Comparison of ENCODE assay signal across 17 cellular contexts in the genomic region with DNA sequence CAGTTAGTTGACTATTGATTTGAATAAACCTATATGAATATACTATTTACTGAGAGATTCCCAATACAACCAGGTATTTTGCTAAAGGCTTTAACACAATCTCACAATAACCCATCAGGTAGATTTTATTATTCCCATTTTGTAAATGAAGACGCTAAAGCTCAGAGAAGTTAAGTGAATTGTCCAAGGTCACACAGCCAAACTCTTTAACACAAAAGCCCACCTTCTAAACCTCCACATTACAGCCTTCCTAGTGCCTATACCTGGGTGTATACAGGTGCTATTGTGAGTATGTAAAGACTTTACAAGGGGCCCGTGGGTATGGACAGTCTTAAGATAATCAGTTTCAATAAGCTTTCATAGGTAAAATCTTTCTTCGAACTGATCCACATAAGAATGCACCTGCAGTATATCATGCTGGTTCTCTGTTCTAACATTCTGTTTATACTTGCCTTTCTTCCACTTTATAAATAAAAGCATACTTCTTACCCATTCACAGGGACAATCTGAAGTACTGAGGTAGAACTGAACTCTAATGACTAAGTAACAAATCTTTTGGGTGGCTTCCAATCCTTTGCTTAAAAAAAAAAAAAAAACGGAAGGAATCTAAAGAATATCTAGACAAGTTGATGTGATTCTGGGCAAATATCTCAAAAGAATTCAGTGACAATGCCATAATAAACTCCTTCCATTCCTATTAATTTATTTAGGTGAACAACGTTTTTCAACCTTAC.
"Had no signal": no experiment of that assay in that cellular context is flagged by ENCODE, and none has a peak within 500 bp of the region (broad histone marks: within the 10 kb centered on the region; RNA-seq: fewer than 3 reads in every experiment).

No MANE protein-coding gene starts in this region.

- ATAC-seq: activated CD8-positive, alpha-beta T cell treated with anti-CD3 and anti-CD28 coated beads, Interleukin-2, amount 10 ng/mL, durations not matched to agents 7 days and 5 days; gastroesophageal sphincter; psoas muscle had no signal

- H3K27ac Mint-ChIP-seq: activated CD8-positive, alpha-beta T cell treated with anti-CD3 and anti-CD28 coated beads, Interleukin-2, amount 10 ng/mL, durations not matched to agents 7 days and 5 days; activated naive CD4-positive, alpha-beta T cell treated with anti-CD3 and anti-CD28 coated beads for 36 hours; activated T-helper 1 cell treated with anti-CD3 and anti-CD28 coated beads, Interleukin-12 subunit alpha, Interleukin-12 subunit beta, Interleukin-2, Interleukin-4 antibody, amounts not matched to agents 30 ng/mL and 10 ng/mL and 1 ng/mL, durations not matched to agents 14 hours and 24 hours and 36 hours; nephron; T-helper 1 cell treated with Interleukin-12 subunit alpha and Interleukin-12 subunit beta and Interleukin-4 antibody, amounts not matched to agents 30 μg/mL and 1 μg/mL, for 36 hours had no signal

- H3K9me3 ChIP-seq: esophagus squamous epithelium, gastroesophageal sphincter, left ventricle myocardium inferior, psoas muscle, upper lobe of left lung had no signal

- DNase-seq: activated CD4-positive, alpha-beta T cell treated with anti-CD3 and anti-CD28 coated beads for 4 hours; activated CD8-positive, alpha-beta T cell treated with anti-CD3 and anti-CD28 coated beads, Interleukin-2, amount 10 ng/mL, durations not matched to agents 7 days and 5 days; activated naive CD4-positive, alpha-beta T cell treated with anti-CD3 and anti-CD28 coated beads for 36 hours; esophagus squamous epithelium; left ventricle myocardium inferior; mesendoderm; psoas muscle; stimulated activated CD4-positive, alpha-beta T cell treated with anti-CD3 and anti-CD28 coated beads, Interleukin-12 subunit alpha, Interleukin-12 subunit beta, amount 100 ng/mL, for 4 hours; stimulated activated naive CD4-positive, alpha-beta T cell treated with Interleukin-2 at 50 U/mL for 16 hours; upper lobe of left lung had no signal

- H3K4me3 Mint-ChIP-seq: activated CD8-positive, alpha-beta T cell treated with anti-CD3 and anti-CD28 coated beads, Interleukin-2, amount 10 ng/mL, durations not matched to agents 7 days and 5 days; activated naive CD4-positive, alpha-beta T cell treated with anti-CD3 and anti-CD28 coated beads for 36 hours; activated T-helper 1 cell treated with anti-CD3 and anti-CD28 coated beads, Interleukin-12 subunit alpha, Interleukin-12 subunit beta, Interleukin-2, Interleukin-4 antibody, amounts not matched to agents 30 ng/mL and 10 ng/mL and 1 ng/mL, durations not matched to agents 14 hours and 24 hours and 36 hours; nephron; T-helper 1 cell treated with Interleukin-12 subunit alpha and Interleukin-12 subunit beta and Interleukin-4 antibody, amounts not matched to agents 30 μg/mL and 1 μg/mL, for 36 hours had no signal

- FAIRE-seq: colon, keratinocyte had no signal

- H3K9me3 Mint-ChIP-seq: activated naive CD4-positive, alpha-beta T cell treated with anti-CD3 and anti-CD28 coated beads for 36 hours; activated T-helper 1 cell treated with anti-CD3 and anti-CD28 coated beads, Interleukin-12 subunit alpha, Interleukin-12 subunit beta, Interleukin-2, Interleukin-4 antibody, amounts not matched to agents 30 ng/mL and 10 ng/mL and 1 ng/mL, durations not matched to agents 14 hours and 24 hours and 36 hours; nephron; T-helper 1 cell treated with Interleukin-12 subunit alpha and Interleukin-12 subunit beta and Interleukin-4 antibody, amounts not matched to agents 30 μg/mL and 1 μg/mL, for 36 hours had no signal

- H3K4me3 ChIP-seq: cardiac muscle cell, esophagus squamous epithelium, gastroesophageal sphincter, left ventricle myocardium inferior, psoas muscle, upper lobe of left lung had no signal

- H3K27me3 ChIP-seq: cardiac muscle cell, esophagus squamous epithelium, gastroesophageal sphincter, upper lobe of left lung had no signal

- H3K27ac ChIP-seq: esophagus squamous epithelium, left ventricle myocardium inferior, psoas muscle, upper lobe of left lung had no signal
